Comparison of ENCODE assay signal across 8 cellular contexts in the genomic region with DNA sequence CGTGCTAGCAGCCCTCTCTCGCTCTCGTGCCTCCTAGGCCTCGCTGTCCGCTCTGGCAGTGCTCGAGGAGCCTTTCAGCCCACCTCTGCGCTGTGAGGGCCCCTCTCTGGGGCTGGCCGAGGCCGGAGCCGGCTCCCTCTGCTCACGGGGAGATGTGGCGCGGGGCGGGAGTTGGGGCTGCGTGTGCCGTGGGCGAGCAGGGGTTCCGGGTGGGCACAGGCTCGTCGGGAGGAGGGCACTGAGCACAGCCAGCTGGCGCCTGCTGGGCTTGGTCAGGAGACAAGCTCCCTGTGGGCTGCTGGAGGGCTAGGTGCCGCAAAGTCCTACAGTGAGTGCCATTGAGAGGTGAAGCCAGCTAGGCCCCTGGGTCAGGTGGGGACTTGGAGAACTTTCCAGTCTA.
"Had no signal": no experiment of that assay in that cellular context is flagged by ENCODE, and none has a peak within 500 bp of the region (broad histone marks: within the 10 kb centered on the region; RNA-seq: fewer than 3 reads in every experiment).

No MANE protein-coding gene starts in this region.

- H3K36me3 ChIP-seq: HAP-1 had no signal

- FAIRE-seq: HepG2 had no signal

- H3K27ac ChIP-seq: GM23248, HL-60 had no signal

- H3K9me3 ChIP-seq: HAP-1 had no signal

- H3K9ac ChIP-seq: GM23248 had no signal

- H3K4me3 ChIP-seq: GM23248, HAP-1 had no signal

- H2AFZ ChIP-seq: GM23248 had no signal

- ATAC-seq: HCT116, HepG2 had no signal

- H3K4me1 ChIP-seq: HAP-1 had no signal

- DNase-seq: GM23248, GOT3, H7, HFFc6 had no signal
